In the genomic region with DNA sequence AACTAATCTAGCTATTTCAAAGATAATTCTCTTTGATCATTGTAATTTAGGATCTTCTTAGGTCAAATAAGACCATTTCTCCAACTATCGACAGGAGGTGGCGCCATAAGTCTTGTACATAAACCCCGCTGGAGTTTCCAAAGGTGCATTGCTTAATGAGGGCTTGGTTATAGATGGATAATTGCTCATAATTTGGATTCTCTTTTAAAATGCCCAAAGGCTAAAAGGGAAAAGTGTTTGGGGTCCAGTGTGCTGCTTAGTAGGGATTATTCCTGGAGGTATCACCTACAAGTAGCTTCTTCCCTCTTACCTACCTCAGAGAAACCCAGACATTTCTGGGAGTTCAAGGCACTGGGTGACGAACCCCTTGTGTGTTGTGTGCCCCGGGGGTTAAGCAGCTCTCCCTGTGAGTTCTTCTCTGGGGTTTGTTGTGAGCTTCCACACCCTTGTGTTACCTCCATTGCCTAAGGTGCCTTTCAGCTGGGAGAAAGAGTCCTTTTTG, we compare ENCODE assay signal across 8 cellular contexts.
A peak's percentile ranks its signal among the peaks of the same experiment; 100 is the strongest.
DNase-seq lines count a peak whose midpoint lies in the region; ATAC-seq and TF ChIP-seq lines count a peak whose summit lies in the region.

No MANE protein-coding gene starts in this region.

- POLR2A ChIA-PET in activated CD8-positive, alpha-beta T cell treated with anti-CD3 and anti-CD28 coated beads, Interleukin-2, amount 10 ng/mL, durations not matched to agents 7 days and 5 days (lab: Charles Lee) = interaction anchor here (0.8 to 2.8 kb wide), 4 partner anchors 76 to 486 kb away, joined by 3 to 14 read pairs (median 8); a partner anchor contains a TSS

- TF ChIP-seq CTCF in CD14-positive monocyte (IDR thresholded peaks at IDR 0.05) = peak; percentile 85
- TF ChIP-seq CTCF in mesothelial cell of epicardium (IDR thresholded peaks at IDR 0.05; ENCODE audit: unreplicated experiment) = peak; percentile 51

- intact Hi-C loops in CD14-positive monocyte (cut with micrococcal nuclease) = loop anchor here (2.0 to 10.0 kb wide), 12 partner anchors 25 to 1967 kb away; a partner anchor contains a TSS

- H3K27ac Mint-ChIP-seq in CD14-positive monocyte = peak overlapping the region; percentile 96 to 99 (median 99)
- H3K27ac Mint-ChIP-seq in activated CD8-positive, alpha-beta T cell treated with anti-CD3 and anti-CD28 coated beads, Interleukin-2, amount 10 ng/mL, durations not matched to agents 7 days and 5 days = peak overlapping the region; percentile 92
- H3K27ac Mint-ChIP-seq in mesothelial cell of epicardium = peak overlapping the region; percentile 94

- H3K9me3 Mint-ChIP-seq in CD14-positive monocyte (peaks cover 0 to 6% (median 1%) of the 10 kb centered on the region in 7 donors), mesothelial cell of epicardium (no peaks in the 10 kb centered on the region)
- H3K9me3 Mint-ChIP-seq in activated CD8-positive, alpha-beta T cell treated with anti-CD3 and anti-CD28 coated beads, Interleukin-2, amount 10 ng/mL, durations not matched to agents 7 days and 5 days (ENCODE audit: insufficient read depth) = no peaks in the 10 kb centered on the region

- CTCF ChIA-PET in activated CD8-positive, alpha-beta T cell treated with anti-CD3 and anti-CD28 coated beads, Interleukin-2, amount 10 ng/mL, durations not matched to agents 7 days and 5 days (lab: Charles Lee) = interaction anchor here (0.6 to 3.1 kb wide), 59 partner anchors 9 to 840 kb away, joined by 3 to 53 read pairs (median 5); a partner anchor contains a TSS

- H3K4me1 Mint-ChIP-seq in CD14-positive monocyte (peaks cover 21% of the 10 kb centered on the region), mesothelial cell of epicardium (peaks cover 12% of the 10 kb centered on the region)
- H3K4me1 Mint-ChIP-seq in activated CD8-positive, alpha-beta T cell treated with anti-CD3 and anti-CD28 coated beads, Interleukin-2, amount 10 ng/mL, durations not matched to agents 7 days and 5 days (ENCODE audit: low read depth) = peaks cover 25% of the 10 kb centered on the region

- ATAC-seq in GM19397 (IDR thresholded peaks at IDR 0.05; ENCODE audit: unreplicated experiment) (peak; percentile 47), HG03571 (IDR thresholded peaks at IDR 0.05; ENCODE audit: unreplicated experiment) (peak; percentile 43)
- peak; percentile 69 for ATAC-seq in activated CD8-positive, alpha-beta T cell treated with anti-CD3 and anti-CD28 coated beads, Interleukin-2, amount 10 ng/mL, durations not matched to agents 7 days and 5 days

- H3K27me3 Mint-ChIP-seq in CD14-positive monocyte (ENCODE audit: low read depth in 3 of 3) (peaks cover under 1 to 4% (median 2%) of the 10 kb centered on the region in 3 donors), mesothelial cell of epicardium (ENCODE audit: low read depth) (peaks cover 23% of the 10 kb centered on the region)
- H3K27me3 Mint-ChIP-seq in activated CD8-positive, alpha-beta T cell treated with anti-CD3 and anti-CD28 coated beads, Interleukin-2, amount 10 ng/mL, durations not matched to agents 7 days and 5 days (ENCODE audit: low read depth) = peaks cover 6% of the 10 kb centered on the region

- H3K4me3 Mint-ChIP-seq in CD14-positive monocyte (peak overlapping the region; percentile 91 to 94), mesothelial cell of epicardium (peak overlapping the region; percentile 78)
- H3K4me3 Mint-ChIP-seq in activated CD8-positive, alpha-beta T cell treated with anti-CD3 and anti-CD28 coated beads, Interleukin-2, amount 10 ng/mL, durations not matched to agents 7 days and 5 days = peak overlapping the region; percentile 96

- peaks cover 8 to 9% of the 10 kb centered on the region in 2 donors for H3K36me3 Mint-ChIP-seq in CD14-positive monocyte
- H3K36me3 Mint-ChIP-seq in activated CD8-positive, alpha-beta T cell treated with anti-CD3 and anti-CD28 coated beads, Interleukin-2, amount 10 ng/mL, durations not matched to agents 7 days and 5 days (ENCODE audit: low read depth) = peaks cover 6% of the 10 kb centered on the region
- peaks cover 1% of the 10 kb centered on the region for H3K36me3 Mint-ChIP-seq in mesothelial cell of epicardium

- DNase-seq in CD14-positive monocyte (ENCODE audit: low spot score) (peak; percentile 75), NCI-H82 treated with DMSO at 0.1 percent for 48 hours (lab: John Stamatoyannopoulos, UW; ENCODE audit: unreplicated experiment) (peak; percentile 10), mesothelial cell of epicardium (ENCODE audit: low spot score in 2 of 2, unreplicated experiment in 2 of 2) (peak in 1 of 2 experiments; percentile 63)
- DNase-seq in activated CD8-positive, alpha-beta T cell treated with anti-CD3 and anti-CD28 coated beads, Interleukin-2, amount 10 ng/mL, durations not matched to agents 7 days and 5 days = peak; percentile 88
- peak; percentile 60 for DNase-seq in effector CD8-positive, alpha-beta T cell (lab: John Stamatoyannopoulos, UW)
- peak; percentile 54 to 62 for DNase-seq in stimulated activated CD8-positive, alpha-beta memory T cell treated with anti-CD3 and anti-CD28 coated beads, Interleukin-2, amount 100 ng/mL, for 1 hour (ENCODE audit: low read depth in 2 of 2)
